8 cellular contexts compared by ENCODE assay signal in the genomic region with DNA sequence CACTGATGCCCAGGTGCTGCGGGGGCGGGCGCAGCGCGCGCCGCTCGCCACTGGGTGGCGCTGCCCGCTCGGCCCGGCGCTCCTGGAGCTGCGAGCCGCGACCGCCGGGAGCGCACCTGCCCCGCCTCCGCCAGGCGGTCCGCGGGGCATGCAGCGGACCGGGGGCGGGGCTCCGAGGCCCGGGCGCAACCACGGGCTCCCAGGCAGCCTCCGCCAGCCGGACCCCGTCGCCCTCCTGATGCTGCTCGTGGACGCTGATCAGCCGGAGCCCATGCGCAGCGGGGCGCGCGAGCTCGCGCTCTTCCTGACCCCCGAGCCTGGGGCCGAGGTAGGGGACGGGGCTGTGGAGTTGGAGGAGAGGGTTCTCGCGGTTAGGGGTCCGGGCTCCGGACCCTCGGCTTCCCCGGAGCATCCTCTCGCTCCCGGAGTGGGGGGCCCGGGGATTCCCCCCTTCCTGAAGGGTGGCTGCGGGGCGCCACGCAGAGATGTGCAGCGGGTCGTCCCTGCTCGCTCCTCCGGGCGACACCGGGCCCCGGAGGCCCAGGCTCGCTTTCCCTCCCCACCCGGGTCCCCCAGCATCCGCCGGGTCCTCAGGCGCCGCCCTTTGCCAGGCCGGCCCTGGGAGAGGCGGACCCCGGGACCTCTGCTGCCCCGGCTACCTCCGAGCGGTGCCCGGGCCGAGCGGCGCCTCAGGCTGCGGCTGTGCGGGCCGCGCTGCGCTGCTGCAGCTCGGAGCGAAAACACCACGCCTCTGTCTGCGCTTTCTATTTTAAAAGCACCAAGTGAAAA. TPM values are rescaled to one million over a fixed set of nuclear protein-coding genes. Genes with fewer than 3 reads are reported as not detected.
DNase-seq lines count a peak whose midpoint lies in the region; ATAC-seq and TF ChIP-seq lines count a peak whose summit lies in the region.

A gene with protein sequence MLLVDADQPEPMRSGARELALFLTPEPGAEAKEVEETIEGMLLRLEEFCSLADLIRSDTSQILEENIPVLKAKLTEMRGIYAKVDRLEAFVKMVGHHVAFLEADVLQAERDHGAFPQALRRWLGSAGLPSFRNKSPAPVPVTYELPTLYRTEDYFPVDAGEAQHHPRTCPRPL (plus strand): TSS at position 216 of the 789 bp plus-strand sequence. CDS start 23 bp downstream, at position 239.

- H3K36me3 ChIP-seq in Caco-2 (ENCODE audit: control insufficient read depth, insufficient read depth, low read length) (no peaks in the 10 kb centered on the region), Peyer's patch (no peaks in the 10 kb centered on the region), neural cell (ENCODE audit: insufficient read depth, low read length) (no peaks in the 10 kb centered on the region)

- peak; percentile 90 for TF ChIP-seq RAD21 in neural cell (conservative IDR thresholded peaks at IDR 0.05)

- H3K4me1 Mint-ChIP-seq in Caco-2 (ENCODE audit: low read depth, unreplicated experiment): peaks cover 33% of the 10 kb centered on the region
- H3K4me1 Mint-ChIP-seq in activated T-helper 1 cell treated with anti-CD3 and anti-CD28 coated beads, Interleukin-12 subunit alpha, Interleukin-12 subunit beta, Interleukin-2, Interleukin-4 antibody, amounts not matched to agents 30 ng/mL and 10 ng/mL and 1 ng/mL, durations not matched to agents 14 hours and 24 hours and 36 hours (ENCODE audit: low read depth): peaks cover 9% of the 10 kb centered on the region
- peaks cover 55% of the 10 kb centered on the region for H3K4me1 Mint-ChIP-seq in stimulated activated naive CD8-positive, alpha-beta T cell treated with anti-CD3 and anti-CD28 coated beads, Interleukin-15, amount 100 ng/mL, for 72 hours

- H3K27me3 ChIP-seq in Caco-2 (replicated peaks; ENCODE audit: control insufficient read depth, insufficient read depth, low read length): no peaks in the 10 kb centered on the region
- H3K27me3 ChIP-seq in Peyer's patch: no peaks in the 10 kb centered on the region
- H3K27me3 ChIP-seq in neural cell (ENCODE audit: insufficient read depth, low read depth, low read length): no peaks in the 10 kb centered on the region

- POLR2A ChIA-PET in Caco-2 (lab: Charles Lee): interaction anchor here (0.5 to 3.7 kb wide), 6 partner anchors 133 to 605 kb away, joined by 3 to 27 read pairs (median 3); partner anchors contain the start of genes ADNP, CEBPB, DPM1 and MOCS3

- TF ChIP-seq CTCF in Caco-2 (IDR thresholded peaks at IDR 0.05; ENCODE audit: insufficient read depth in 1 of 2, low read depth in 1 of 2, low read length in 1 of 2, severe bottlenecking in 1 of 2, unreplicated experiment in 1 of 2) (peak; percentile 77 to 98), Peyer's patch (IDR thresholded peaks at IDR 0.05) (peak; percentile 74 to 99 (median 98)), neural cell (IDR thresholded peaks at IDR 0.05; ENCODE audit: poor library complexity, severe bottlenecking) (peak; percentile 98)

- H3K9me2 ChIP-seq in neural cell (ENCODE audit: insufficient read depth, low read length): no peaks in the 10 kb centered on the region

- peaks cover 23% of the 10 kb centered on the region for H3K4me1 ChIP-seq in Caco-2
- H3K4me1 ChIP-seq in Peyer's patch: peaks cover 0 to 27% (median 4%) of the 10 kb centered on the region in 4 donors

- TF ChIP-seq EP300 in neural cell (conservative IDR thresholded peaks at IDR 0.05; ENCODE audit: poor library complexity, severe bottlenecking): peak; percentile 44

- no peaks in the 10 kb centered on the region for H3F3A ChIP-seq in neural cell (ENCODE audit: insufficient read depth, low read length, poor library complexity, severe bottlenecking)

- H3K9me3 ChIP-seq in Caco-2 (no peaks in the 10 kb centered on the region), Peyer's patch (no peaks in the 10 kb centered on the region), neural cell (ENCODE audit: low read length) (no peaks in the 10 kb centered on the region)

- H2AFZ ChIP-seq in neural cell (ENCODE audit: low read depth, low read length): peak within 1 kb of the TSS; percentile 83

- H3K36me3 Mint-ChIP-seq in Caco-2 (ENCODE audit: insufficient read depth, unreplicated experiment): peaks cover 25% of the 10 kb centered on the region
- H3K36me3 Mint-ChIP-seq in activated T-helper 1 cell treated with anti-CD3 and anti-CD28 coated beads, Interleukin-12 subunit alpha, Interleukin-12 subunit beta, Interleukin-2, Interleukin-4 antibody, amounts not matched to agents 30 ng/mL and 10 ng/mL and 1 ng/mL, durations not matched to agents 14 hours and 24 hours and 36 hours (ENCODE audit: low read depth): peaks cover under 1% of the 10 kb centered on the region

- H3K27ac Mint-ChIP-seq in Caco-2 (ENCODE audit: unreplicated experiment): peak within 1 kb of the TSS; percentile 99
- peak within 1 kb of the TSS; percentile 55 for H3K27ac Mint-ChIP-seq in activated T-helper 1 cell treated with anti-CD3 and anti-CD28 coated beads, Interleukin-12 subunit alpha, Interleukin-12 subunit beta, Interleukin-2, Interleukin-4 antibody, amounts not matched to agents 30 ng/mL and 10 ng/mL and 1 ng/mL, durations not matched to agents 14 hours and 24 hours and 36 hours
- H3K27ac Mint-ChIP-seq in stimulated activated naive CD8-positive, alpha-beta T cell treated with anti-CD3 and anti-CD28 coated beads, Interleukin-15, amount 100 ng/mL, for 72 hours: peak within 1 kb of the TSS; percentile 6 to 88

- H3K9me3 Mint-ChIP-seq in Caco-2 (ENCODE audit: unreplicated experiment): no peaks in the 10 kb centered on the region
- H3K9me3 Mint-ChIP-seq in activated T-helper 1 cell treated with anti-CD3 and anti-CD28 coated beads, Interleukin-12 subunit alpha, Interleukin-12 subunit beta, Interleukin-2, Interleukin-4 antibody, amounts not matched to agents 30 ng/mL and 10 ng/mL and 1 ng/mL, durations not matched to agents 14 hours and 24 hours and 36 hours: no peaks in the 10 kb centered on the region
- no peaks in the 10 kb centered on the region for H3K9me3 Mint-ChIP-seq in stimulated activated naive CD8-positive, alpha-beta T cell treated with anti-CD3 and anti-CD28 coated beads, Interleukin-15, amount 100 ng/mL, for 72 hours

- intact Hi-C loops in Caco-2 (cut with micrococcal nuclease; ENCODE audit: unreplicated experiment): loop anchor here (1.0 to 5.0 kb wide), 5 partner anchors 62 to 512 kb away; no protein-coding TSS in a partner anchor
- intact Hi-C loops in activated T-helper 1 cell treated with anti-CD3 and anti-CD28 coated beads, Interleukin-12 subunit alpha, Interleukin-12 subunit beta, Interleukin-2, Interleukin-4 antibody, amounts not matched to agents 30 ng/mL and 10 ng/mL and 1 ng/mL, durations not matched to agents 14 hours and 24 hours and 36 hours (cut with micrococcal nuclease): loop anchor here (1.0 to 10.0 kb wide), 8 partner anchors 9 to 512 kb away; partner anchors contain the start of genes DPM1 and MOCS3

- peak within 1 kb of the TSS; percentile 70 for H3K4me2 ChIP-seq in neural cell (ENCODE audit: low read length)

- no peak for TF ChIP-seq POLR2A in Peyer's patch (IDR thresholded peaks at IDR 0.05)

- H4K20me1 ChIP-seq in neural cell (ENCODE audit: insufficient read depth): no peaks in the 10 kb centered on the region

- BruUV-seq in Caco-2 (replicated peaks; lab: Mats Ljungman, UMichigan): no TSS peak

- H3K79me2 ChIP-seq in neural cell (replicated peaks; ENCODE audit: insufficient read depth, low read length): no peaks in the 10 kb centered on the region

- DNase-seq in Caco-2 (peak; percentile 90 to 98), Peyer's patch (peak; percentile 78 to 91 (median 88)), fibroblast of peridontal ligament (ENCODE audit: extremely low read depth) (peak; percentile 63)
- DNase-seq in activated T-helper 1 cell treated with anti-CD3 and anti-CD28 coated beads, Interleukin-12 subunit alpha, Interleukin-12 subunit beta, Interleukin-2, Interleukin-4 antibody, amounts not matched to agents 30 ng/mL and 10 ng/mL and 1 ng/mL, durations not matched to agents 14 hours and 24 hours and 36 hours (ENCODE audit: low spot score): peak; percentile 83
- peak; percentile 90 to 93 for DNase-seq in stimulated activated naive CD8-positive, alpha-beta T cell treated with anti-CD3 and anti-CD28 coated beads, Interleukin-15, amount 100 ng/mL, for 72 hours

- H3K27me3 Mint-ChIP-seq in Caco-2 (ENCODE audit: insufficient read depth, unreplicated experiment): no peaks in the 10 kb centered on the region
- H3K27me3 Mint-ChIP-seq in activated T-helper 1 cell treated with anti-CD3 and anti-CD28 coated beads, Interleukin-12 subunit alpha, Interleukin-12 subunit beta, Interleukin-2, Interleukin-4 antibody, amounts not matched to agents 30 ng/mL and 10 ng/mL and 1 ng/mL, durations not matched to agents 14 hours and 24 hours and 36 hours (ENCODE audit: insufficient read depth): no peaks in the 10 kb centered on the region
- H3K27me3 Mint-ChIP-seq in stimulated activated naive CD8-positive, alpha-beta T cell treated with anti-CD3 and anti-CD28 coated beads, Interleukin-15, amount 100 ng/mL, for 72 hours: no peaks in the 10 kb centered on the region

- peak within 1 kb of the TSS; percentile 88 for H3K4me3 Mint-ChIP-seq in Caco-2 (ENCODE audit: unreplicated experiment)
- peak within 1 kb of the TSS; percentile 88 for H3K4me3 Mint-ChIP-seq in activated T-helper 1 cell treated with anti-CD3 and anti-CD28 coated beads, Interleukin-12 subunit alpha, Interleukin-12 subunit beta, Interleukin-2, Interleukin-4 antibody, amounts not matched to agents 30 ng/mL and 10 ng/mL and 1 ng/mL, durations not matched to agents 14 hours and 24 hours and 36 hours
- peak within 1 kb of the TSS; percentile 81 to 94 for H3K4me3 Mint-ChIP-seq in stimulated activated naive CD8-positive, alpha-beta T cell treated with anti-CD3 and anti-CD28 coated beads, Interleukin-15, amount 100 ng/mL, for 72 hours

- CTCF ChIA-PET in Caco-2 (lab: Charles Lee): interaction anchor here (0.5 to 3.5 kb wide), 58 partner anchors 9 to 642 kb away, joined by 3 to 116 read pairs (median 4); partner anchors contain the start of genes ADNP, DPM1, MOCS3 and PEDS1

- peak; percentile 66 for ATAC-seq in GM19452 (IDR thresholded peaks at IDR 0.05; ENCODE audit: unreplicated experiment)
- ATAC-seq in HG03571 (IDR thresholded peaks at IDR 0.05; ENCODE audit: unreplicated experiment): peak; percentile 61
- peak; percentile 85 for ATAC-seq in stimulated activated naive CD8-positive, alpha-beta T cell treated with anti-CD3 and anti-CD28 coated beads, Interleukin-15, amount 100 ng/mL, for 72 hours

- peak within 1 kb of the TSS; percentile 89 for H3K9ac ChIP-seq in neural cell (ENCODE audit: low read length)

- H3K4me3 ChIP-seq in Caco-2 (ENCODE audit: low read depth, low read length): peak within 1 kb of the TSS; percentile 59
- peak within 1 kb of the TSS; percentile 78 to 97 (median 86) for H3K4me3 ChIP-seq in Peyer's patch
- H3K4me3 ChIP-seq in neural cell (ENCODE audit: low read length): peak within 1 kb of the TSS; percentile 96

- H3K27ac ChIP-seq in Peyer's patch: peak within 1 kb of the TSS; percentile 59 to 97 (median 70)
- H3K27ac ChIP-seq in neural cell (ENCODE audit: low read length): peak within 1 kb of the TSS; percentile 53

RNA-seq across cellular contexts. Expression of the gene that starts here (rescaled TPM):
- 23.1 and 29.9 TPM in 2 replicates for total RNA-seq in Caco-2 (2022)
- 10 to 100 TPM in 1 of 4 donors, 1 to 10 TPM in 1, under 1 TPM in 2; 0.66 to 91.6 (median 1.9) TPM for total RNA-seq in Peyer's patch
- 7.8 and 9.3 TPM in 2 replicates for total RNA-seq in activated T-helper 1 cell treated with anti-CD3 and anti-CD28 coated beads, Interleukin-12 subunit alpha, Interleukin-12 subunit beta, Interleukin-2, Interleukin-4 antibody, amounts not matched to agents 30 ng/mL and 10 ng/mL and 1 ng/mL, durations not matched to agents 14 hours and 24 hours and 36 hours
- 24.6 and 37.6 TPM in 2 replicates for polyA plus RNA-seq in neural cell
- 27.5 and 29.3 TPM in 2 replicates for polyA minus RNA-seq in neural cell

Comparison
In these comparisons a context has a peak if more than half of its experiments do, and no peak if none do; other contexts are left out.
1. Peak in every context shown above with its lines: DNase-seq, ATAC-seq, H3K4me3 ChIP-seq and H3K27ac ChIP-seq.
2. H3K27ac Mint-ChIP-seq: peak in every context shown above with its lines; median percentile 99 in Caco-2; 55 in activated T-helper 1 cell treated with anti-CD3 and anti-CD28 coated beads, Interleukin-12 subunit alpha, Interleukin-12 subunit beta, Interleukin-2, Interleukin-4 antibody, amounts not matched to agents 30 ng/mL and 10 ng/mL and 1 ng/mL, durations not matched to agents 14 hours and 24 hours and 36 hours; 47 in stimulated activated naive CD8-positive, alpha-beta T cell treated with anti-CD3 and anti-CD28 coated beads, Interleukin-15, amount 100 ng/mL, for 72 hours.